ENCODE assay signal across 12 cellular contexts in the genomic region with DNA sequence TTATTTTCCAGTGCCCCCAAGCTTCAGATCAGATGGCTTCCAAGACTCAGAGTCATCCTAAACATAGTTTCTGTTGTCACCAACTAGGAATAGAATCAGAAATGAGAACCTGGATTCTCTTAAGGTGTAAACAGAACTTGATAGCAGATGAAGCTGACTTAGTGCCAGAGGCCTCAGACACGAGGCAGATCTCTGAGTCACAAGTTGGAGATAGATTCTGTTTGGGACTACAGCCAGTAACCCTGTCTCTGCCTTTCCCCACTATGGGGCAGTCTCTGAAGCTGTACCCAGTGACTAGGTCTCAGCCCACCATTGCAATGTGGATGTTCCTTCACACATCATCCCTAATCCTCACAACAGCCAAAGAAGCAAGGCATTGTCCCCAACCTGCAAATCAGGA. TPM values are rescaled to one million over a fixed set of nuclear protein-coding genes. Genes with fewer than 3 reads are reported as not detected.
DNase-seq lines count a peak whose midpoint lies in the region; ATAC-seq and TF ChIP-seq lines count a peak whose summit lies in the region.
"Had no signal": no experiment of that assay in that cellular context is flagged by ENCODE, and none has a peak within 500 bp of the region (broad histone marks: within the 10 kb centered on the region; RNA-seq: fewer than 3 reads in every experiment).

No MANE protein-coding gene starts in this region.

- no peaks in the 10 kb centered on the region for H3K36me3 ChIP-seq in SJCRH30
- peaks cover 5% of the 10 kb centered on the region for H3K36me3 ChIP-seq in H7 (replicated peaks; ENCODE audit: control insufficient read depth, insufficient read depth, low read length)

- H3K27ac ChIP-seq in AG04450 (ENCODE audit: low read depth, low read length) (peak overlapping the region; percentile 72), SJCRH30 (no peak overlapping the region)
- H3K27ac ChIP-seq: BLaER1 had no signal

- no peak overlapping the region for H3K4me3 ChIP-seq in AG04450 (ENCODE audit: low read depth, low read length)
- H3K4me3 ChIP-seq in cardiac fibroblast (replicated peaks in 1 of 2; ENCODE audit: low read depth in 2 of 2, low read length in 2 of 2) = no peak overlapping the region
- no peak overlapping the region for H3K4me3 ChIP-seq in SJCRH30
- no peak overlapping the region for H3K4me3 ChIP-seq in H7 (ENCODE audit: insufficient read depth, low read depth, low read length)
- H3K4me3 ChIP-seq: BLaER1 had no signal

- CTCF ChIA-PET in AG04450 (lab: Charles Lee) = interaction anchor here (0.5 to 3.2 kb wide), 5 partner anchors 9 to 1692 kb away, joined by 3 to 24 read pairs (median 8); no protein-coding TSS in a partner anchor

- peaks cover under 1% of the 10 kb centered on the region for H3K9me3 ChIP-seq in AG04450 (ENCODE audit: control insufficient read depth, insufficient read depth, low read length)
- H3K9me3 ChIP-seq in SJCRH30 (replicated peaks) = no peaks in the 10 kb centered on the region

- POLR2A ChIA-PET in AG04450 (lab: Yijun Ruan, JAX) = no interaction called here

- ATAC-seq in GM18868 (IDR thresholded peaks at IDR 0.05; ENCODE audit: unreplicated experiment) = no peak
- no peak for ATAC-seq in GM21717 (IDR thresholded peaks at IDR 0.05; ENCODE audit: unreplicated experiment)

- no peaks in the 10 kb centered on the region for H3K27me3 ChIP-seq in AG04450 (ENCODE audit: control insufficient read depth, insufficient read depth, low read length)
- no peaks in the 10 kb centered on the region for H3K27me3 ChIP-seq in SJCRH30
- H3K27me3 ChIP-seq in H7 (ENCODE audit: control insufficient read depth, insufficient read depth, low read length) = no peaks in the 10 kb centered on the region
- H3K27me3 ChIP-seq: BLaER1 had no signal

- DNase-seq in AG04450 (ENCODE audit: low read depth, low spot score) (peak; percentile 77), HUDEP-2 (lab: John Stamatoyannopoulos, UW; ENCODE audit: unreplicated experiment in 76 of 76) (peak in 60 of 76 experiments; percentile 6 to 76 (median 46)), cardiac fibroblast (ENCODE audit: low read depth in 2 of 2) (peak; percentile 73 to 81), iPS-NIHi7 (ENCODE audit: extremely low spot score) (peak; percentile 33), SJCRH30 (no peak), H7 (no peak)
- DNase-seq: activated B cell treated with CpG ODN at 0.5 μM for 24 hours; H9; stimulated activated CD4-positive, alpha-beta T cell treated with anti-CD3 and anti-CD28 coated beads, Interleukin-1b, Interleukin-23, amount 100 ng/mL, for 48 hours had no signal

- TF ChIP-seq CTCF in AG04450 (IDR thresholded peaks at IDR 0.05; ENCODE audit: low read depth, low read length) (peak; percentile 43), cardiac fibroblast (IDR thresholded peaks at IDR 0.05; ENCODE audit: low read depth, low read length) (no peak)

- H3K4me1 ChIP-seq in SJCRH30 = no peaks in the 10 kb centered on the region
- H3K4me1 ChIP-seq: BLaER1 had no signal

RNA-seq across cellular contexts. Expression of gene NEU3, which starts 25.4 kb away (rescaled TPM):
- polyA plus RNA-seq in AG04450 (2011; rRNA removed) = 5.6 and 5.7 TPM in 2 replicates
- polyA minus RNA-seq in AG04450 (2011; rRNA and poly(A)+ RNA removed) = 13.7 and 19.6 TPM in 2 replicates
- 10.4 and 10.8 TPM in 2 replicates for total RNA-seq in SJCRH30 (2014; rRNA removed; shearing (Covaris generic))
- 11.0 and 15.3 TPM in 2 replicates for total RNA-seq in H7 (2014; rRNA removed; shearing (Covaris generic))

Comparison
In these comparisons a context has a peak if more than half of its experiments do, and no peak if none do; other contexts are left out.
1. DNase-seq: peak in AG04450 (single experiment), HUDEP-2 (60 of 76), cardiac fibroblast (2 of 2) and iPS-NIHi7 (single experiment); none in SJCRH30 (0 of 2) and H7 (single experiment).